ENCODE assay signal across 13 cellular contexts in the genomic region with DNA sequence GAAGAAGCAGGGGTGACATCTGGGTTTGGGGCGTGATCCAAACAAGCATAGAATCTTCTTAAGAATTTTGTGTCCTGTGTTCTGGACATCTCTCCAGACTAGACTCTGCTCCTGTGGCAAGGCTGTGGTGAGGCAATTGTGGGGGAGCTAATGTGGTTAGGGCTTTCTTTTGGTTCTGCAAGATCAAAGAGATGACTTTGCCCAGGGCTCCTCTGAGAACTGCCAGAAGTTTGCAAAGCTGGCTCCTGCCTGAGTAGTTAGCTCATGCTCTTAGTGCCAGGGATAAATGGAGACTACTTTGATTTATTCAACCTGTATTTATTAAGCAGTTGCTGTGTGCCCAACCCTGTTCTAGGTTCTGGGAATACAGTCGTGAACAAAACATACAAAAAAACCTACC. TPM values are rescaled to one million over a fixed set of nuclear protein-coding genes. Genes with fewer than 3 reads are reported as not detected.
"Had no signal": no experiment of that assay in that cellular context is flagged by ENCODE, and none has a peak within 500 bp of the region (broad histone marks: within the 10 kb centered on the region; RNA-seq: fewer than 3 reads in every experiment).

No MANE protein-coding gene starts in this region.

- H3K27me3 ChIP-seq: cardiac muscle cell had no signal

- H3K4me3 ChIP-seq: cardiac muscle cell, mucosa of descending colon, tibial artery had no signal

- H3K36me3 ChIP-seq: cardiac muscle cell, tibial artery had no signal

- DNase-seq: activated CD4-positive, CD25-positive, alpha-beta regulatory T cell treated with anti-CD3 and anti-CD28 coated beads, Interleukin-2, amount 50 U/mL, for 72 hours; activated naive CD4-positive, alpha-beta T cell; activated naive CD8-positive, alpha-beta T cell treated with anti-CD3 and anti-CD28 coated beads, Interleukin-2, amount 50 U/mL, for 24 hours; foreskin melanocyte; head of caudate nucleus; mucosa of descending colon; natural killer cell; posterior cingulate gyrus; right cardiac atrium; tibial artery had no signal

- H3K9me3 ChIP-seq: mucosa of descending colon, tibial artery had no signal

- H3K27ac ChIP-seq: cardiac muscle cell, tibial artery had no signal

RNA-seq across cellular contexts. Expression of a gene that starts 34.0 kb away (rescaled TPM):
- total RNA-seq: activated T-helper 1 cell treated with anti-CD3 and anti-CD28 coated beads, Interleukin-12 subunit alpha, Interleukin-12 subunit beta, Interleukin-2, Interleukin-4 antibody, amounts not matched to agents 30 ng/mL and 10 ng/mL and 1 ng/mL, durations not matched to agents 14 hours and 24 hours and 36 hours; astrocyte; cardiac muscle cell; mucosa of descending colon; natural killer cell; right cardiac atrium had no signal
